Comparison of ENCODE assay signal across 18 cellular contexts in genomic region chr5:78482948-78483347, GRCh38.
DNase-seq lines count a peak whose midpoint lies in the region; ATAC-seq, FAIRE-seq and TF ChIP-seq lines count a peak whose summit lies in the region.
"Had no signal": no experiment of that assay in that cellular context is flagged by ENCODE, and none has a peak within 500 bp of the region (broad histone marks: within the 10 kb centered on the region; RNA-seq: fewer than 3 reads in every experiment).

No MANE protein-coding gene starts in this region.

- H3K36me3 ChIP-seq in CD4-positive, CD25-positive, alpha-beta regulatory T cell (ENCODE audit: control insufficient read depth, insufficient read depth, low read length), result peaks cover 2% of the 10 kb centered on the region
- H3K36me3 ChIP-seq in endothelial cell of umbilical vein (ENCODE audit: control insufficient read depth in 2 of 2, extremely low read depth in 1 of 2, insufficient read depth in 2 of 2, low read length in 2 of 2) (peaks cover 2% of the 10 kb centered on the region in 2 experiments), trophoblast cell (ENCODE audit: control insufficient read depth in 1 of 2, insufficient read depth in 2 of 2, low read length in 2 of 2) (peaks cover 2 to 5% of the 10 kb centered on the region in 2 experiments), SK-N-SH (replicated peaks in 1 of 2; ENCODE audit: control insufficient read depth in 1 of 2, insufficient read depth in 2 of 2, low read length in 1 of 2) (peaks cover 27 to 49% of the 10 kb centered on the region in 2 experiments)

- peaks cover 0 to 17% (median 12%) of the 10 kb centered on the region in 4 donors for H3K4me1 Mint-ChIP-seq in CD4-positive, CD25-positive, alpha-beta regulatory T cell
- peaks cover 23% of the 10 kb centered on the region for H3K4me1 Mint-ChIP-seq in stimulated activated memory B cell treated with anti-CD40 and anti-IgM and Interleukin-4, amounts not matched to agents 10 μg/mL and 1 μg/mL and 100 μg/mL, for 72 hours

- intact Hi-C loops in endothelial cell of umbilical vein (cut with micrococcal nuclease), result no loop called here

- TF ChIP-seq POLR2A in endothelial cell of umbilical vein (IDR thresholded peaks at IDR 0.05; ENCODE audit: low read depth, low read length) (no peak), H54 (IDR thresholded peaks at IDR 0.05; ENCODE audit: low read depth, low read length) (no peak)

- H3K9me1 ChIP-seq in endothelial cell of umbilical vein (replicated peaks; ENCODE audit: control insufficient read depth, extremely low read depth, insufficient read depth, low read length), result no peaks in the 10 kb centered on the region

- H4K91ac ChIP-seq in trophoblast cell (ENCODE audit: low read depth, low read length), result no peak overlapping the region

- no peaks in the 10 kb centered on the region for H3K4me1 ChIP-seq in CD4-positive, CD25-positive, alpha-beta regulatory T cell (ENCODE audit: control insufficient read depth, insufficient read depth, low read length, poor library complexity, severe bottlenecking)
- H3K4me1 ChIP-seq in endothelial cell of umbilical vein (ENCODE audit: control insufficient read depth, extremely low read depth, insufficient read depth, low read length) (peaks cover 14% of the 10 kb centered on the region), trophoblast cell (ENCODE audit: control insufficient read depth in 1 of 2, insufficient read depth in 2 of 2, low read length in 2 of 2) (no peaks in the 10 kb centered on the region), SK-N-SH (ENCODE audit: control insufficient read depth in 1 of 2, insufficient read depth in 2 of 2, low read depth in 1 of 2, low read length in 1 of 2) (0 out of 4 replicates have a peak, but pooled peaks cover 0 to 5% of the 10 kb centered on the region in 2 experiments)

- H3K27ac Mint-ChIP-seq in CD4-positive, CD25-positive, alpha-beta regulatory T cell, result peak overlapping the region in 2 of 3 donors; percentile 1 to 66
- peak overlapping the region; percentile 51 for H3K27ac Mint-ChIP-seq in stimulated activated memory B cell treated with anti-CD40 and anti-IgM and Interleukin-4, amounts not matched to agents 10 μg/mL and 1 μg/mL and 100 μg/mL, for 72 hours

- H3K9me2 ChIP-seq in SK-N-SH, result no peaks in the 10 kb centered on the region

- H3K4me2 ChIP-seq in endothelial cell of umbilical vein (ENCODE audit: insufficient read depth, low read length), result no peak overlapping the region
- H3K4me2 ChIP-seq in trophoblast cell (ENCODE audit: low read length), result no peak overlapping the region
- no peak overlapping the region for H3K4me2 ChIP-seq in SK-N-SH

- H3K79me2 ChIP-seq in endothelial cell of umbilical vein (ENCODE audit: control insufficient read depth, insufficient read depth, low read length) (no peaks in the 10 kb centered on the region), trophoblast cell (ENCODE audit: control insufficient read depth, insufficient read depth, low read length, poor library complexity) (no peaks in the 10 kb centered on the region), SK-N-SH (ENCODE audit: insufficient read depth) (peaks cover 21% of the 10 kb centered on the region; the same call in 1 of the 2 replicates)

- H3K23ac ChIP-seq in trophoblast cell (ENCODE audit: low read length), result no peak overlapping the region

- H3K4ac ChIP-seq in trophoblast cell (ENCODE audit: low read depth, low read length), result no peak overlapping the region

- peaks cover 16% of the 10 kb centered on the region for H3K36me3 Mint-ChIP-seq in CD4-positive, CD25-positive, alpha-beta regulatory T cell
- H3K36me3 Mint-ChIP-seq in stimulated activated memory B cell treated with anti-CD40 and anti-IgM and Interleukin-4, amounts not matched to agents 10 μg/mL and 1 μg/mL and 100 μg/mL, for 72 hours, result peaks cover 4% of the 10 kb centered on the region

- no peak overlapping the region for H3K9ac ChIP-seq in endothelial cell of umbilical vein (replicated peaks; ENCODE audit: extremely low read depth, insufficient read depth, low read length)
- no peak overlapping the region for H3K9ac ChIP-seq in trophoblast cell (ENCODE audit: low read length)
- H3K9ac ChIP-seq in SK-N-SH, result no peak overlapping the region

- no peak overlapping the region for H3K27ac ChIP-seq in CD4-positive, CD25-positive, alpha-beta regulatory T cell (ENCODE audit: insufficient read depth, low read length, poor library complexity, severe bottlenecking)
- H3K27ac ChIP-seq in endothelial cell of umbilical vein (ENCODE audit: insufficient read depth, low read depth, low read length) (no peak overlapping the region), trophoblast cell (ENCODE audit: low read depth, low read length) (no peak overlapping the region), SK-N-SH (ENCODE audit: low read depth in 2 of 2, low read length in 1 of 2) (no peak overlapping the region)
- H3K27ac ChIP-seq: RWPE1 had no signal

- no peaks in the 10 kb centered on the region for H3K79me1 ChIP-seq in trophoblast cell (ENCODE audit: low read length)

- H3K27me3 Mint-ChIP-seq in CD4-positive, CD25-positive, alpha-beta regulatory T cell, result no peaks in the 10 kb centered on the region
- H3K27me3 Mint-ChIP-seq in stimulated activated memory B cell treated with anti-CD40 and anti-IgM and Interleukin-4, amounts not matched to agents 10 μg/mL and 1 μg/mL and 100 μg/mL, for 72 hours, result no peaks in the 10 kb centered on the region

- POLR2A ChIA-PET in endothelial cell of umbilical vein (lab: Charles Lee) (no interaction called here), SK-N-SH (lab: Yijun Ruan, JAX) (no interaction called here)

- dilution Hi-C loops in endothelial cell of umbilical vein (cut with MboI; ENCODE audit: extremely low pct_ligation_motif_present, low sequenced_read_pairs), result no loop called here

- H4K8ac ChIP-seq in trophoblast cell (ENCODE audit: low read depth, low read length), result no peak overlapping the region

- no peak for DNase-seq in CD4-positive, CD25-positive, alpha-beta regulatory T cell
- DNase-seq in LNCaP clone FGC (ENCODE audit: low read depth), result peak; percentile 83
- DNase-seq in endothelial cell of umbilical vein (ENCODE audit: low read depth, low spot score), result peak; percentile 16
- no peak for DNase-seq in trophoblast cell
- DNase-seq in SK-N-SH, result no peak
- no peak for DNase-seq in A172 (ENCODE audit: low spot score)
- no peak for DNase-seq in H54 (ENCODE audit: insufficient read length, low spot score)
- DNase-seq: CD8-positive, alpha-beta T cell; DMS79; MG63; NCI-H1092; NCI-H1694 treated with DMSO at 0.1 percent for 48 hours; NCI-H2171; NCI-H446; PC-3 had no signal

- H4K20me1 ChIP-seq in endothelial cell of umbilical vein (replicated peaks; ENCODE audit: control insufficient read depth, extremely low read depth, insufficient read depth, low read length), result no peaks in the 10 kb centered on the region
- no peaks in the 10 kb centered on the region for H4K20me1 ChIP-seq in SK-N-SH (ENCODE audit: insufficient read depth)

- H3K14ac ChIP-seq in trophoblast cell (ENCODE audit: low read length), result no peak overlapping the region

- no peak overlapping the region for H2BK120ac ChIP-seq in trophoblast cell (ENCODE audit: insufficient read depth, low read length, poor library complexity)

- no peak overlapping the region for H3K4me3 ChIP-seq in CD4-positive, CD25-positive, alpha-beta regulatory T cell (ENCODE audit: low read depth, low read length)
- H3K4me3 ChIP-seq in LNCaP clone FGC (ENCODE audit: low read depth, low read length) (no peak overlapping the region), endothelial cell of umbilical vein (replicated peaks in 1 of 3; ENCODE audit: insufficient read depth in 1 of 3, low read depth in 1 of 3, low read length in 3 of 3) (no peak overlapping the region), trophoblast cell (ENCODE audit: low read depth, low read length) (no peak overlapping the region), SK-N-SH (ENCODE audit: low read depth in 2 of 2, low read length in 1 of 2) (no peak overlapping the region)
- H3K4me3 ChIP-seq: MG63 had no signal

- no peak overlapping the region for H2BK12ac ChIP-seq in trophoblast cell (ENCODE audit: low read length)

- H3F3A ChIP-seq in SK-N-SH (replicated peaks; ENCODE audit: insufficient read depth), result peaks cover 22% of the 10 kb centered on the region

- H2BK5ac ChIP-seq in trophoblast cell (ENCODE audit: low read depth, low read length, poor library complexity), result no peak overlapping the region

- H2AFZ ChIP-seq in endothelial cell of umbilical vein (ENCODE audit: low read depth, low read length) (no peak overlapping the region), trophoblast cell (ENCODE audit: insufficient read depth, low read length, poor library complexity) (no peak overlapping the region), SK-N-SH (ENCODE audit: low read depth) (no peak overlapping the region)

- BruUV-seq in endothelial cell of umbilical vein (replicated peaks; lab: Mats Ljungman, UMichigan), result no TSS peak

- no CpG with 5 or more reads among the region's 1 CpG for WGBS in trophoblast cell (ENCODE audit: extremely low coverage, insufficient coverage, insufficient read length)
- WGBS in SK-N-SH (ENCODE audit: low lambda C conversion rate), result 95% methylated on average over 1 of the region's 1 CpG

- TF ChIP-seq RAD21 in SK-N-SH (IDR thresholded peaks at IDR 0.05; ENCODE audit: low read length), result no peak

- no peaks in the 10 kb centered on the region for H3K9me3 Mint-ChIP-seq in CD4-positive, CD25-positive, alpha-beta regulatory T cell
- no peaks in the 10 kb centered on the region for H3K9me3 Mint-ChIP-seq in stimulated activated memory B cell treated with anti-CD40 and anti-IgM and Interleukin-4, amounts not matched to agents 10 μg/mL and 1 μg/mL and 100 μg/mL, for 72 hours
- H3K9me3 Mint-ChIP-seq: CD8-positive, alpha-beta T cell had no signal

- TF ChIP-seq CTCF in LNCaP clone FGC (IDR thresholded peaks at IDR 0.05; ENCODE audit: control insufficient read depth, extremely low read depth, insufficient read depth), result no peak
- TF ChIP-seq CTCF in endothelial cell of umbilical vein (IDR thresholded peaks at IDR 0.05; ENCODE audit: extremely low read depth in 1 of 2, insufficient read depth in 1 of 2, low read depth in 1 of 2, low read length in 2 of 2), result no peak
- TF ChIP-seq CTCF in SK-N-SH (IDR thresholded peaks at IDR 0.05), result no peak

- no peaks in the 10 kb centered on the region for H3K27me3 ChIP-seq in CD4-positive, CD25-positive, alpha-beta regulatory T cell (ENCODE audit: control insufficient read depth, insufficient read depth, low read length)
- H3K27me3 ChIP-seq in endothelial cell of umbilical vein (ENCODE audit: control insufficient read depth in 2 of 2, insufficient read depth in 2 of 2, low read length in 2 of 2) (no peaks in the 10 kb centered on the region), trophoblast cell (ENCODE audit: insufficient read depth, low read length) (no peaks in the 10 kb centered on the region), SK-N-SH (ENCODE audit: insufficient read depth) (no peaks in the 10 kb centered on the region)
- H3K27me3 ChIP-seq: MG63 had no signal

- no peak for ATAC-seq in CD4-positive, CD25-positive, alpha-beta regulatory T cell (ENCODE audit: low read depth in 2 of 2)
- ATAC-seq in stimulated activated memory B cell treated with anti-CD40 and anti-IgM and Interleukin-4, amounts not matched to agents 10 μg/mL and 1 μg/mL and 100 μg/mL, for 72 hours, result no peak
- ATAC-seq: CD8-positive, alpha-beta T cell; HCT116 had no signal

- CTCF ChIA-PET in endothelial cell of umbilical vein (lab: Charles Lee), result interaction anchor here (1.2 to 3.0 kb wide), 3 partner anchors 11 to 51 kb away, joined by 4 to 18 read pairs (median 11); no protein-coding TSS in a partner anchor
- CTCF ChIA-PET in SK-N-SH (lab: Yijun Ruan, JAX), result interaction anchor here (1.6 to 3.0 kb wide), 2 partner anchors 14 to 15 kb away, joined by 3 to 7 read pairs; no protein-coding TSS in a partner anchor

- H3K18ac ChIP-seq in trophoblast cell (ENCODE audit: low read length), result no peak overlapping the region

- no peaks in the 10 kb centered on the region for H3K9me3 ChIP-seq in CD4-positive, CD25-positive, alpha-beta regulatory T cell (ENCODE audit: control insufficient read depth in 2 of 2, low read length in 2 of 2)
- no peaks in the 10 kb centered on the region for H3K9me3 ChIP-seq in endothelial cell of umbilical vein (replicated peaks; ENCODE audit: control insufficient read depth, insufficient read depth, low read length)
- no peaks in the 10 kb centered on the region for H3K9me3 ChIP-seq in trophoblast cell (ENCODE audit: insufficient read depth, low read depth, low read length)
- no peaks in the 10 kb centered on the region for H3K9me3 ChIP-seq in SK-N-SH
- H3K9me3 ChIP-seq: MG63 had no signal

- FAIRE-seq in endothelial cell of umbilical vein (lab: Jason Lieb, UNC), result no peak
- FAIRE-seq in H54 (lab: Jason Lieb, UNC), result no peak

- H2AK5ac ChIP-seq in trophoblast cell (ENCODE audit: low read length), result no peak overlapping the region

- no peak for TF ChIP-seq EP300 in SK-N-SH (IDR thresholded peaks at IDR 0.05; ENCODE audit: borderline replicate concordance in 1 of 2, low read depth in 1 of 2, low read length in 1 of 2)

- no peak overlapping the region for H3K4me3 Mint-ChIP-seq in CD4-positive, CD25-positive, alpha-beta regulatory T cell
- no peak overlapping the region for H3K4me3 Mint-ChIP-seq in stimulated activated memory B cell treated with anti-CD40 and anti-IgM and Interleukin-4, amounts not matched to agents 10 μg/mL and 1 μg/mL and 100 μg/mL, for 72 hours
- H3K4me3 Mint-ChIP-seq: CD8-positive, alpha-beta T cell had no signal

- no peak overlapping the region for H4K12ac ChIP-seq in trophoblast cell (ENCODE audit: low read depth, low read length)

Comparison
In these comparisons a context has a peak if more than half of its experiments do, and no peak if none do; other contexts are left out.
1. DNase-seq: peak in LNCaP clone FGC (single experiment) and endothelial cell of umbilical vein (single experiment); none in CD4-positive, CD25-positive, alpha-beta regulatory T cell (0 of 3), trophoblast cell (0 of 2), SK-N-SH (single experiment), A172 (single experiment) and H54 (single experiment).